In genomic region chr12:107983871-107984480, GRCh38 we compare ENCODE assay signal across 25 cellular contexts.
DNase-seq lines count a peak whose midpoint lies in the region; ATAC-seq and TF ChIP-seq lines count a peak whose summit lies in the region.
"Had no signal": no experiment of that assay in that cellular context is flagged by ENCODE, and none has a peak within 500 bp of the region (broad histone marks: within the 10 kb centered on the region; RNA-seq: fewer than 3 reads in every experiment).

No MANE protein-coding gene starts in this region.

- no peak overlapping the region for H3K4me3 ChIP-seq in MG63
- no peak overlapping the region for H3K4me3 ChIP-seq in RWPE2 (ENCODE audit: severe bottlenecking)
- H3K4me3 ChIP-seq in fibroblast of pulmonary artery (replicated peaks; ENCODE audit: low read depth, low read length): no peak overlapping the region
- H3K4me3 ChIP-seq: esophagus muscularis mucosa, left ventricle myocardium inferior, right lobe of liver, suprapubic skin had no signal

- H3K9me3 ChIP-seq in MG63 (no peaks in the 10 kb centered on the region), RWPE2 (ENCODE audit: severe bottlenecking) (no peaks in the 10 kb centered on the region)
- H3K9me3 ChIP-seq: Caco-2, esophagus muscularis mucosa, left ventricle myocardium inferior, neutrophil, right lobe of liver, suprapubic skin had no signal

- in situ Hi-C loops in GM13977 (cut with MboI; ENCODE audit: low pct_unique_long_range_greater_than_20kb, low sequenced_read_pairs, unreplicated experiment): loop anchor here (25.0 kb wide), 1 partner anchor 503 kb away; no protein-coding TSS in a partner anchor

- peaks cover 7% of the 10 kb centered on the region; the same call in 1 of the 2 replicates for H3K27me3 ChIP-seq in MG63
- peaks cover 5% of the 10 kb centered on the region for H3K27me3 ChIP-seq in RWPE2 (ENCODE audit: insufficient read depth, poor library complexity, severe bottlenecking)
- H3K27me3 ChIP-seq: esophagus muscularis mucosa, neutrophil, right lobe of liver had no signal

- no peaks in the 10 kb centered on the region for H3K4me1 ChIP-seq in RWPE2 (ENCODE audit: insufficient read depth, poor library complexity, severe bottlenecking)
- H3K4me1 ChIP-seq: Caco-2, esophagus muscularis mucosa, left ventricle myocardium inferior, right lobe of liver, suprapubic skin had no signal

- ATAC-seq in RWPE2 (ENCODE audit: low read depth): peak; percentile 71; the same call in 2 of the 3 replicates
- ATAC-seq: right lobe of liver; stimulated activated memory B cell treated with anti-CD40 and anti-IgM and Interleukin-4, amounts not matched to agents 10 μg/mL and 1 μg/mL and 100 μg/mL, for 72 hours had no signal

- H3K27ac ChIP-seq in RWPE2 (ENCODE audit: poor library complexity, severe bottlenecking): no peak overlapping the region
- H3K27ac ChIP-seq: esophagus muscularis mucosa, left ventricle myocardium inferior, neutrophil, right lobe of liver, RWPE1, suprapubic skin had no signal

- H3K36me3 ChIP-seq in MG63: no peaks in the 10 kb centered on the region
- H3K36me3 ChIP-seq in RWPE2 (ENCODE audit: low read depth): no peaks in the 10 kb centered on the region
- H3K36me3 ChIP-seq: esophagus muscularis mucosa, left ventricle myocardium inferior, neutrophil, right lobe of liver, suprapubic skin had no signal

- DNase-seq in EH (ENCODE audit: low read depth): peak; percentile 10
- DNase-seq in MG63: peak; percentile 1
- DNase-seq in RWPE2 (ENCODE audit: low spot score): no peak
- DNase-seq in fibroblast of pulmonary artery (ENCODE audit: low read depth): peak; percentile 1
- no peak for DNase-seq in GM13977 (ENCODE audit: low spot score)
- no peak for DNase-seq in NCI-H2196 treated with DMSO at 0.1 percent for 48 hours (lab: John Stamatoyannopoulos, UW; ENCODE audit: unreplicated experiment)
- DNase-seq in NCI-H1436 treated with DMSO at 0.1 percent for 48 hours (lab: John Stamatoyannopoulos, UW): no peak
- no peak for DNase-seq in activated naive CD4-positive, alpha-beta T cell treated with Interleukin-2 at 50 U/mL for 16 hours
- DNase-seq: activated CD4-positive, alpha-beta memory T cell treated with anti-CD3 and anti-CD28 coated beads for 36 hours; activated CD4-positive, CD25-positive, alpha-beta regulatory T cell treated with anti-CD3 and anti-CD28 coated beads, Interleukin-2, amount 50 U/mL, for 72 hours; activated CD8-positive, alpha-beta memory T cell treated with anti-CD3 and anti-CD28 coated beads, Interleukin-2, amount 50 U/mL, for 4 hours; aorta; Caco-2; hippocampal formation; left ventricle myocardium inferior; naive B cell; NCI-H1105 treated with DMSO at 0.1 percent for 48 hours; NCI-H526; right lobe of liver; stimulated activated CD4-positive, alpha-beta T cell treated with anti-CD3 and anti-CD28 coated beads, Interleukin-4, amount 100 ng/mL, for 4 hours had no signal

- TF ChIP-seq CTCF in RWPE2 (IDR thresholded peaks at IDR 0.05; ENCODE audit: poor library complexity, severe bottlenecking): no peak
- TF ChIP-seq CTCF in fibroblast of pulmonary artery (IDR thresholded peaks at IDR 0.05; ENCODE audit: low read length, missing control alignments): no peak
- TF ChIP-seq CTCF in GM13977 (IDR thresholded peaks at IDR 0.05; ENCODE audit: extremely low read depth, insufficient read depth, missing control alignments): no peak

Comparison
In these comparisons a context has a peak if more than half of its experiments do, and no peak if none do; other contexts are left out.
1. DNase-seq: peak in EH (single experiment), MG63 (single experiment) and fibroblast of pulmonary artery (single experiment); none in RWPE2 (single experiment), GM13977 (single experiment), NCI-H2196 treated with DMSO at 0.1 percent for 48 hours (single experiment), NCI-H1436 treated with DMSO at 0.1 percent for 48 hours (single experiment) and activated naive CD4-positive, alpha-beta T cell treated with Interleukin-2 at 50 U/mL for 16 hours (single experiment).